18 cellular contexts compared by ENCODE assay signal in genomic region chr17:33288954-33289353, GRCh38. TPM values are rescaled to one million over a fixed set of nuclear protein-coding genes. Genes with fewer than 3 reads are reported as not detected.
"Had no signal": no experiment of that assay in that cellular context is flagged by ENCODE, and none has a peak within 500 bp of the region (broad histone marks: within the 10 kb centered on the region; RNA-seq: fewer than 3 reads in every experiment).

No MANE protein-coding gene starts in this region.

- H3K27ac ChIP-seq: heart left ventricle, neutrophil, thyroid gland, uterus had no signal

- H3K36me3 ChIP-seq: heart left ventricle, neutrophil, thyroid gland, uterus had no signal

- H3K4me3 ChIP-seq: heart left ventricle, thyroid gland, uterus had no signal

- DNase-seq: activated CD4-positive, alpha-beta T cell treated with anti-CD3 and anti-CD28 coated beads for 1 hour; activated CD4-positive, alpha-beta T cell treated with anti-CD3 and anti-CD28 coated beads, Interleukin-2, amount 50 U/mL, for 4 hours; activated naive CD4-positive, alpha-beta T cell; activated T-cell treated with anti-CD3 and anti-CD28 coated beads for 4 hours; aorta; cerebellar nuclear complex; effector memory CD4-positive, alpha-beta T cell; heart left ventricle; naive thymus-derived CD8-positive, alpha-beta T cell; retina; stimulated activated CD4-positive, alpha-beta T cell treated with anti-CD3 and anti-CD28 coated beads, Interleukin-2, amount 100 ng/mL, for 48 hours; stimulated activated naive B cell treated with anti-CD40 and anti-IgM and Interleukin-4, amounts not matched to agents 10 μg/mL and 1 μg/mL and 100 μg/mL, for 72 hours; thyroid gland; uterus had no signal

- H3K27me3 ChIP-seq: uterus had no signal

- ATAC-seq: heart left ventricle; left lobe of liver; naive thymus-derived CD8-positive, alpha-beta T cell; stimulated activated naive B cell treated with anti-CD40 and anti-IgM and Interleukin-4, amounts not matched to agents 10 μg/mL and 1 μg/mL and 100 μg/mL, for 72 hours had no signal

- H3K9me3 ChIP-seq: heart left ventricle, neutrophil, thyroid gland, uterus had no signal

RNA-seq across cellular contexts. Expression of gene ASIC2, which starts 4.1 kb away (rescaled TPM):
- total RNA-seq: left lobe of liver; lung microvascular endothelial cell; mononuclear cell; naive thymus-derived CD8-positive, alpha-beta T cell; thyroid gland had no signal
- polyA plus RNA-seq: aorta; heart left ventricle; naive thymus-derived CD8-positive, alpha-beta T cell had no signal
